In the genomic region with DNA sequence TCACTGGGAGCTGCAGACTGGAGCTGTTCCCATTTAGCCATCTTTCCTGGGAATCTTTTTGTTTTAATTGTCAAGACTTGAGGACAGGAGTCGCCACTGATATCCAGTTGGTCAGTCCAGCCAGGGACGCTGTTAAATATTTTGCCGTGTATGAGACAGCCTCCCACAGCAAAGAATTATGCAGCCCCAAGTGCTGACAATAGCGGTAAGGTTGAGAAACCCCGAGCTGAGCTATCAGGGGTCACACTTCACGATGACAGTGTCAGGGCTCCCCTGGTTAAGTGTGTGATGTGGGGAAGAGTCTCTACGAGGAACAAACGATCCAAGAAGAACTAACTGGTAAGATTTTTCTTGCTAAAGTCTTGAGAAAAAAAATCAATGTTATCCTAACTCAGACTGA, we compare ENCODE assay signal across 16 cellular contexts.
DNase-seq lines count a peak whose midpoint lies in the region; ATAC-seq and TF ChIP-seq lines count a peak whose summit lies in the region.
"Had no signal": no experiment of that assay in that cellular context is flagged by ENCODE, and none has a peak within 500 bp of the region (broad histone marks: within the 10 kb centered on the region; RNA-seq: fewer than 3 reads in every experiment).

No MANE protein-coding gene starts in this region.

- peak overlapping the region; percentile 58 for H3K27ac Mint-ChIP-seq in nephron progenitor cell
- H3K27ac Mint-ChIP-seq in activated naive CD8-positive, alpha-beta T cell treated with anti-CD3 and anti-CD28 coated beads for 36 hours = no peak overlapping the region
- no peak overlapping the region for H3K27ac Mint-ChIP-seq in CD4-positive, alpha-beta memory T cell
- H3K27ac Mint-ChIP-seq: CD14-positive monocyte; CD8-positive, alpha-beta memory T cell; HFFc6 had no signal

- H3K36me3 ChIP-seq in left ventricle myocardium inferior (no peaks in the 10 kb centered on the region), thoracic aorta (no peaks in the 10 kb centered on the region)
- H3K36me3 ChIP-seq in CD4-positive, alpha-beta memory T cell (ENCODE audit: insufficient read depth, low read length) = no peaks in the 10 kb centered on the region

- H3K4me3 Mint-ChIP-seq in nephron progenitor cell = no peak overlapping the region
- no peak overlapping the region for H3K4me3 Mint-ChIP-seq in activated naive CD8-positive, alpha-beta T cell treated with anti-CD3 and anti-CD28 coated beads for 36 hours
- no peak overlapping the region for H3K4me3 Mint-ChIP-seq in CD4-positive, alpha-beta memory T cell
- H3K4me3 Mint-ChIP-seq: CD14-positive monocyte; CD8-positive, alpha-beta memory T cell; HFFc6 had no signal

- H3K4me1 ChIP-seq in left ventricle myocardium inferior = peaks cover 12% of the 10 kb centered on the region
- H3K4me1 ChIP-seq in thoracic aorta (ENCODE audit: control insufficient read depth in 1 of 2, low read depth in 2 of 2) = peaks cover 8 to 27% of the 10 kb centered on the region in 2 donors
- no peaks in the 10 kb centered on the region for H3K4me1 ChIP-seq in CD4-positive, alpha-beta memory T cell (ENCODE audit: insufficient read depth, low read length)
- H3K4me1 ChIP-seq: A549, Caco-2 had no signal

- H3K27me3 Mint-ChIP-seq in nephron progenitor cell (ENCODE audit: low read depth, poor library complexity) = peaks cover 2% of the 10 kb centered on the region
- H3K27me3 Mint-ChIP-seq in activated naive CD8-positive, alpha-beta T cell treated with anti-CD3 and anti-CD28 coated beads for 36 hours = no peaks in the 10 kb centered on the region
- no peaks in the 10 kb centered on the region for H3K27me3 Mint-ChIP-seq in CD4-positive, alpha-beta memory T cell
- H3K27me3 Mint-ChIP-seq: CD8-positive, alpha-beta memory T cell had no signal

- no peak for TF ChIP-seq CTCF in coronary artery (IDR thresholded peaks at IDR 0.05)
- no peak for TF ChIP-seq CTCF in left ventricle myocardium inferior (IDR thresholded peaks at IDR 0.05; ENCODE audit: borderline replicate concordance)
- no peak for TF ChIP-seq CTCF in nephron progenitor cell (IDR thresholded peaks at IDR 0.05)
- no peak for TF ChIP-seq CTCF in thoracic aorta (IDR thresholded peaks at IDR 0.05)

- ATAC-seq in thoracic aorta (ENCODE audit: insufficient number of reproducible peaks, low FRiP score, low read depth) (no peak), GM18907 (IDR thresholded peaks at IDR 0.05; ENCODE audit: unreplicated experiment) (no peak)
- ATAC-seq: A549 had no signal

- POLR2A ChIA-PET in CD4-positive, alpha-beta memory T cell (lab: Charles Lee; ENCODE audit: partially characterized antibody) = no interaction called here

- no peaks in the 10 kb centered on the region for H3K4me1 Mint-ChIP-seq in nephron progenitor cell
- H3K4me1 Mint-ChIP-seq in activated naive CD8-positive, alpha-beta T cell treated with anti-CD3 and anti-CD28 coated beads for 36 hours = no peaks in the 10 kb centered on the region
- H3K4me1 Mint-ChIP-seq in CD4-positive, alpha-beta memory T cell = no peaks in the 10 kb centered on the region
- H3K4me1 Mint-ChIP-seq: CD14-positive monocyte; CD8-positive, alpha-beta memory T cell had no signal

- H3K9me3 ChIP-seq in left ventricle myocardium inferior (replicated peaks) (peaks cover 19% of the 10 kb centered on the region), thoracic aorta (no peaks in the 10 kb centered on the region)
- no peaks in the 10 kb centered on the region for H3K9me3 ChIP-seq in CD4-positive, alpha-beta memory T cell (ENCODE audit: control insufficient read depth in 1 of 2, low read length in 2 of 2)
- H3K9me3 ChIP-seq: A549, Caco-2 had no signal

- intact Hi-C loops in left ventricle myocardium inferior (cut with micrococcal nuclease) = no loop called here
- intact Hi-C loops in CD4-positive, alpha-beta memory T cell (cut with micrococcal nuclease) = loop anchor here (10.0 kb wide), 1 partner anchor 57 kb away; no protein-coding TSS in a partner anchor

- H3K4me3 ChIP-seq in coronary artery = no peak overlapping the region
- H3K4me3 ChIP-seq in left ventricle myocardium inferior = no peak overlapping the region
- no peak overlapping the region for H3K4me3 ChIP-seq in thoracic aorta
- H3K4me3 ChIP-seq in CD4-positive, alpha-beta memory T cell (ENCODE audit: low read length in 2 of 2) = no peak overlapping the region
- H3K4me3 ChIP-seq: A549 had no signal

- H3K27ac ChIP-seq in coronary artery = peak overlapping the region; percentile 10 to 51
- H3K27ac ChIP-seq in left ventricle myocardium inferior (replicated peaks) = peak overlapping the region; percentile 85
- H3K27ac ChIP-seq in thoracic aorta = peak overlapping the region; percentile 53 to 60
- H3K27ac ChIP-seq in CD4-positive, alpha-beta memory T cell (ENCODE audit: low read depth, low read length) = no peak overlapping the region
- H3K27ac ChIP-seq: A549 had no signal

- peaks cover 21% of the 10 kb centered on the region for H3K36me3 Mint-ChIP-seq in nephron progenitor cell (ENCODE audit: low read depth)
- no peaks in the 10 kb centered on the region for H3K36me3 Mint-ChIP-seq in activated naive CD8-positive, alpha-beta T cell treated with anti-CD3 and anti-CD28 coated beads for 36 hours
- H3K36me3 Mint-ChIP-seq in CD4-positive, alpha-beta memory T cell = no peaks in the 10 kb centered on the region
- H3K36me3 Mint-ChIP-seq: CD14-positive monocyte; CD8-positive, alpha-beta memory T cell had no signal

- no peak for DNase-seq in coronary artery (ENCODE audit: low spot score)
- no peak for DNase-seq in left ventricle myocardium inferior
- DNase-seq in nephron progenitor cell = no peak
- DNase-seq in thoracic aorta (ENCODE audit: low spot score) = no peak
- no peak for DNase-seq in activated naive CD8-positive, alpha-beta T cell treated with anti-CD3 and anti-CD28 coated beads for 36 hours
- no peak for DNase-seq in CD4-positive, alpha-beta memory T cell
- DNase-seq in middle frontal gyrus (ENCODE audit: extremely low spot score, low spot score) = no peak
- DNase-seq: Caco-2; CD8-positive, alpha-beta memory T cell; DND-41; GDM1; HCEC 1CT; HFFc6 had no signal

- CTCF ChIA-PET in CD4-positive, alpha-beta memory T cell (lab: Charles Lee; ENCODE audit: partially characterized antibody) = no interaction called here

- peaks cover 44% of the 10 kb centered on the region for H3K9me3 Mint-ChIP-seq in nephron progenitor cell
- peaks cover 3% of the 10 kb centered on the region for H3K9me3 Mint-ChIP-seq in activated naive CD8-positive, alpha-beta T cell treated with anti-CD3 and anti-CD28 coated beads for 36 hours
- H3K9me3 Mint-ChIP-seq in CD4-positive, alpha-beta memory T cell = peaks cover 0 to 12% (median 5%) of the 10 kb centered on the region in 8 donors

- H3K27me3 ChIP-seq in left ventricle myocardium inferior (ENCODE audit: low read depth) (no peaks in the 10 kb centered on the region), thoracic aorta (replicated peaks; ENCODE audit: insufficient read depth) (no peaks in the 10 kb centered on the region)
- no peaks in the 10 kb centered on the region for H3K27me3 ChIP-seq in CD4-positive, alpha-beta memory T cell (ENCODE audit: insufficient read depth, low read length)
